12 cellular contexts compared by ENCODE assay signal in the genomic region with DNA sequence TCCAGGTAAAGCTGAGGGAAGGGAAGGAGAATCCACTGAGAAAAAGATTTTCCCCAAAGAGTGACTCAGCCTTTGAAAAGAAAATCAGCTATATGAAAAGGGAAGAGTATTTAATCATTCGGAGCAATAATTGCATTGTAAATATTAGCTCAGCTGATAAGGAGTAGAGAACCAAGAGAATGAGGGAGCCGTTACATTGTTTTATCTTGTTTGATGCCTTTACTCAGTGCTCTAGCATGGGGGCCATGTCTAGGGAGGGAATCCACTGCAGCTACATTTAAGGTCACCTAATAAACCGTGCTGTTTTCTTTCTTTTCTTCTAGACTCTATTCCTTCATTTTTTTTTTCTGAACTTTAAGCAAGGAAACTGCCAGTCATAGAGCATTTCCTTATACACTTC.
DNase-seq lines count a peak whose midpoint lies in the region; ATAC-seq and TF ChIP-seq lines count a peak whose summit lies in the region.
"Had no signal": no experiment of that assay in that cellular context is flagged by ENCODE, and none has a peak within 500 bp of the region (broad histone marks: within the 10 kb centered on the region; RNA-seq: fewer than 3 reads in every experiment).

No MANE protein-coding gene starts in this region.

- TF ChIP-seq CTCF in nephron (IDR thresholded peaks at IDR 0.05; ENCODE audit: unreplicated experiment in 3 of 3), result no peak

- peak; percentile 24 for DNase-seq in NCI-H345 (lab: John Stamatoyannopoulos, UW)
- no peak for DNase-seq in NCI-H345 treated with DMSO at 0.1 percent for 48 hours (lab: John Stamatoyannopoulos, UW; ENCODE audit: unreplicated experiment)
- peak in 2 of 3 experiments; percentile 41 to 87 for DNase-seq in NCI-H1417 (lab: John Stamatoyannopoulos, UW)
- DNase-seq in NCI-H774 (lab: John Stamatoyannopoulos, UW), result peak; percentile 55
- DNase-seq: NCI-H2081 treated with DMSO at 0.1 percent for 48 hours, NCI-H446 had no signal

- H3K27me3 Mint-ChIP-seq in nephron (ENCODE audit: low read depth), result no peaks in the 10 kb centered on the region

- H3K36me3 Mint-ChIP-seq in nephron (ENCODE audit: low read depth), result peaks cover 15% of the 10 kb centered on the region

- H3K27ac Mint-ChIP-seq in nephron, result peak overlapping the region in 2 of 3 experiments; percentile 32 to 69

- peaks cover 11% of the 10 kb centered on the region for H3K9me3 Mint-ChIP-seq in nephron

- no peak for ATAC-seq in HG02884 (IDR thresholded peaks at IDR 0.05; ENCODE audit: unreplicated experiment)
- ATAC-seq in GM21360 (IDR thresholded peaks at IDR 0.05; ENCODE audit: unreplicated experiment), result no peak
- no peak for ATAC-seq in HG03354 (IDR thresholded peaks at IDR 0.05; ENCODE audit: poor library complexity, severe bottlenecking, unreplicated experiment)
- ATAC-seq: HCT116, K562 had no signal

- no peak overlapping the region for H3K4me3 Mint-ChIP-seq in nephron

- H3K4me1 Mint-ChIP-seq in nephron, result peaks cover 23% of the 10 kb centered on the region
